ENCODE assay signal across 9 cellular contexts in the genomic region with DNA sequence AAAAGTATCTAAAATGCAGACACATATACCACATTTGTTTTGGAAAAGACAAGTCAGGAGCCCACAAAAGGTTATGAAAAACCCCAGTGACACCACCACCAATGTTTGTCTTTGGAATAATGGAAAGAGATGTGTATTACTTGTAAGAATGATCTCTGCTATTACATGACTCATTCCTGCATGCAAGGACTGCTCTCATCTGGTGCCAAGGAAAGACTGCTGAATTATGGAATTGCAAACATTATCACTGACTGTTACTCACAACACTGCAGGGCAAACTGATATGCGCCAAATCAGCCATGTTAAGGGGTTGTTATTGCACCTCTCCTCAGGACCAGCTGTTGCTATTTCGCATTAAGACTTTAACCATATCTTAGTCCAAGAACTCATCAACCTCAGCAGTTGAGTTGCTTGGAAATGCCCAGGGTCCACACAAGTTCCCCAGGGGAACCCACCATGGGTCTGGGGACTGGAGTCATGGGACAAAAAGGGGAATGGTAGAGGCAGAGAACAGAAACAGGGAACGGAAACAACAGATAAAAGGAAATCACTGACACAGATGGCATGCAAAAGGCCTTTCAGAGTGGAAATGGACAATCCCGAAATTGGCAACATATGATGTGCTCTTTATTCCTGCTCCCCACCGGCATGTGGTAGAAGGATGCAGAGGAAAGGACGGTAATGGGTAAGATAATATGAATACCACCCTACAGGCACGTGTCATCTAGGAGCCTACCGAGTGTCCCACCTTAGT. TPM values are rescaled to one million over a fixed set of nuclear protein-coding genes. Genes with fewer than 3 reads are reported as not detected.
DNase-seq lines count a peak whose midpoint lies in the region; ATAC-seq, FAIRE-seq and TF ChIP-seq lines count a peak whose summit lies in the region.
"Had no signal": no experiment of that assay in that cellular context is flagged by ENCODE, and none has a peak within 500 bp of the region (broad histone marks: within the 10 kb centered on the region; RNA-seq: fewer than 3 reads in every experiment).

No MANE protein-coding gene starts in this region.

- in situ Hi-C loops in brain microvascular endothelial cell (cut with HindIII; ENCODE audit: low pct_ligation_motif_present, low sequenced_read_pairs): no loop called here

- H3K9me3 ChIP-seq in liver (ENCODE audit: control insufficient read depth in 4 of 4, low read length in 3 of 4) (no peaks in the 10 kb centered on the region), kidney (ENCODE audit: control insufficient read depth in 1 of 2, low read length in 2 of 2) (no peaks in the 10 kb centered on the region)

- H3K4me1 ChIP-seq in liver (ENCODE audit: control insufficient read depth in 4 of 4, insufficient read depth in 4 of 4, low read length in 3 of 4) (peaks cover 10 to 25% (median 16%) of the 10 kb centered on the region in 4 donors), urinary bladder (ENCODE audit: insufficient read depth) (no peaks in the 10 kb centered on the region), kidney (ENCODE audit: control insufficient read depth in 1 of 2, insufficient read depth in 1 of 2, low read depth in 1 of 2, low read length in 2 of 2) (peaks cover 43 to 52% of the 10 kb centered on the region in 2 donors)

- peaks cover 2 to 7% of the 10 kb centered on the region in 2 donors for H3K36me3 Mint-ChIP-seq in activated T-cell treated with anti-CD3 and anti-CD28 coated beads, Interleukin-2, amount 50 U/mL, for 72 hours (ENCODE audit: insufficient read depth in 2 of 2)

- H3K27ac ChIP-seq in brain microvascular endothelial cell: peak overlapping the region; percentile 78
- H3K27ac ChIP-seq in liver (ENCODE audit: low read depth in 1 of 2, low read length in 2 of 2): peak overlapping the region; percentile 10 to 74
- peak overlapping the region; percentile 69 for H3K27ac ChIP-seq in urinary bladder (ENCODE audit: low read depth)
- no peak overlapping the region for H3K27ac ChIP-seq in kidney (ENCODE audit: low read depth in 2 of 2, low read length in 2 of 2)
- H3K27ac ChIP-seq: VCaP had no signal

- peaks cover 97% of the 10 kb centered on the region for H3K4me1 Mint-ChIP-seq in activated T-cell treated with anti-CD3 and anti-CD28 coated beads, Interleukin-2, amount 50 U/mL, for 72 hours (ENCODE audit: low read depth)

- FAIRE-seq in kidney (lab: Jason Lieb, UNC): no peak

- H3K27ac Mint-ChIP-seq in activated T-cell treated with anti-CD3 and anti-CD28 coated beads, Interleukin-2, amount 50 U/mL, for 72 hours: peak overlapping the region; percentile 82

- H3K4me3 ChIP-seq in brain microvascular endothelial cell (ENCODE audit: low read depth, low read length) (no peak overlapping the region), liver (ENCODE audit: low read depth in 1 of 3, low read length in 3 of 3) (no peak overlapping the region), urinary bladder (ENCODE audit: low read depth, low read length) (no peak overlapping the region), kidney (ENCODE audit: low read length in 2 of 2) (no peak overlapping the region)

- TF ChIP-seq RAD21 in liver (IDR thresholded peaks at IDR 0.05): peak in 1 of 2 donors; percentile 11

- TF ChIP-seq CTCF in brain microvascular endothelial cell (IDR thresholded peaks at IDR 0.05; ENCODE audit: low read depth, low read length, missing control alignments): no peak
- TF ChIP-seq CTCF in liver (IDR thresholded peaks at IDR 0.05; ENCODE audit: low read depth, low read length, missing input control): no peak
- TF ChIP-seq CTCF in kidney (IDR thresholded peaks at IDR 0.05; ENCODE audit: borderline replicate concordance, extremely low read depth, insufficient read depth): no peak

- no peak overlapping the region for H3K9ac ChIP-seq in liver (ENCODE audit: low read depth in 1 of 2, low read length in 2 of 2)
- H3K9ac ChIP-seq in kidney (ENCODE audit: low read length in 2 of 2): no peak overlapping the region

- 72% methylated on average over 8 of the region's 8 CpGs for WGBS in liver
- WGBS in urinary bladder: 42% methylated on average over 8 of the region's 8 CpGs

- H3K36me3 ChIP-seq in brain microvascular endothelial cell (replicated peaks): peaks cover 6% of the 10 kb centered on the region
- H3K36me3 ChIP-seq in liver (ENCODE audit: control insufficient read depth in 4 of 4, insufficient read depth in 3 of 4, low read depth in 1 of 4, low read length in 3 of 4): peaks cover 0 to 7% (median 3%) of the 10 kb centered on the region in 4 donors
- H3K36me3 ChIP-seq in urinary bladder (ENCODE audit: insufficient read depth): no peaks in the 10 kb centered on the region
- no peaks in the 10 kb centered on the region for H3K36me3 ChIP-seq in kidney (ENCODE audit: control insufficient read depth in 1 of 2, insufficient read depth in 2 of 2, low read length in 2 of 2)

- H3K4me3 Mint-ChIP-seq in activated T-cell treated with anti-CD3 and anti-CD28 coated beads, Interleukin-2, amount 50 U/mL, for 72 hours: no peak overlapping the region

- H3K27me3 Mint-ChIP-seq in activated T-cell treated with anti-CD3 and anti-CD28 coated beads, Interleukin-2, amount 50 U/mL, for 72 hours (ENCODE audit: low read depth): no peaks in the 10 kb centered on the region

- no peak for DNase-seq in activated T-cell treated with anti-CD3 and anti-CD28 coated beads, Interleukin-2, amount 50 U/mL, for 72 hours
- DNase-seq in activated T-cell treated with anti-CD3 and anti-CD28 coated beads, Interleukin-2, amount 50 U/mL, for 1 hour: no peak
- DNase-seq in brain microvascular endothelial cell (peak; percentile 92), kidney (no peak)
- DNase-seq in activated CD4-positive, CD25-positive, alpha-beta regulatory T cell treated with anti-CD3 and anti-CD28 coated beads, Interleukin-2, amount 50 U/mL, for 72 hours: no peak

- no peaks in the 10 kb centered on the region for H3K9me3 Mint-ChIP-seq in activated T-cell treated with anti-CD3 and anti-CD28 coated beads, Interleukin-2, amount 50 U/mL, for 72 hours

- intact Hi-C loops in kidney (cut with DNase I): no loop called here

- peak in 1 of 2 donors; percentile 14 for ATAC-seq in activated T-cell treated with anti-CD3 and anti-CD28 coated beads, Interleukin-2, amount 50 U/mL, for 72 hours (replicated peaks in 1 of 2)
- no peak for ATAC-seq in HG02571 (IDR thresholded peaks at IDR 0.05; ENCODE audit: unreplicated experiment)

- H3K27me3 ChIP-seq in brain microvascular endothelial cell (replicated peaks) (no peaks in the 10 kb centered on the region), liver (ENCODE audit: control insufficient read depth in 4 of 4, insufficient read depth in 4 of 4, low read length in 3 of 4) (no peaks in the 10 kb centered on the region)

TF ChIP-seq in liver, 16 proteins besides CTCF, POLR2A, EP300 and RAD21:
- TF ChIP-seq GABPA (IDR thresholded peaks at IDR 0.05 in 1 of 2, conservative IDR thresholded peaks at IDR 0.05 in 1 of 2) (no peak), JUND (IDR thresholded peaks at IDR 0.05) (peak; percentile 35 to 44)

RNA-seq across cellular contexts. Expression of gene CAPZB, which starts 34.4 kb away (rescaled TPM):
- 100 to 1,000 TPM; 336 to 373 TPM for total RNA-seq in activated T-cell treated with anti-CD3 and anti-CD28 coated beads, Interleukin-2, amount 50 U/mL, for 72 hours
- total RNA-seq in liver: 10 to 100 TPM; 38.3 to 43.2 TPM
- polyA plus RNA-seq in liver: 10 to 100 TPM; 59.0 to 98.9 TPM
- 77.1 TPM for total RNA-seq in urinary bladder
- polyA plus RNA-seq in urinary bladder: 372 TPM
- total RNA-seq in kidney: 265 TPM
- polyA plus RNA-seq in kidney (ENCODE audit: insufficient read depth, low read depth, low replicate concordance): 253 TPM

Comparison
In these comparisons a context has a peak if more than half of its experiments do, and no peak if none do; other contexts are left out.
1. H3K27ac ChIP-seq: peak in brain microvascular endothelial cell (single experiment), liver (2 of 2) and urinary bladder (single experiment); none in kidney (0 of 2).